Comparison of ENCODE assay signal across 8 cellular contexts in the genomic region with DNA sequence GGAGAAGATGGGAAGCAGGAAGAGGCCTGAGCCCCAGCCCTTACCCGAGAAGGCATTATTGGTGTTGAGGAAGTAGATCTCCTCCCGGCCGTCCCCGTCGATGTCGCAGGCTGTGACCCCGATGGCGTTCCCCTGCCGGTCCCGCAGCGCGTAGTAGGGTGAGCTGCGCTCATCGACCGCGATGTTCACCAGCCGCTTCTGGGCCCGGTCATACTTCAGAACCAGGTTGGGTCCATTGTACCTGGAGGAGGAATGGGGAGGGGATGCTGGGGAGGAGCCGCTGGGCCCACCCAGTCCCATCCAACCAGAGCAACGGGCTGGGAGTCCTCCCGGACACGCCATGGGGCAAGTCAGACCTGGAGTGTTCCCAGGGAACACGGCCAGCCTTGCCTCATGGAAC.
"Had no signal": no experiment of that assay in that cellular context is flagged by ENCODE, and none has a peak within 500 bp of the region (broad histone marks: within the 10 kb centered on the region; RNA-seq: fewer than 3 reads in every experiment).

No MANE protein-coding gene starts in this region.

- H3K4me3 ChIP-seq: GM23248, GM23338, HAP-1 had no signal

- H3K27ac ChIP-seq: GM23248 had no signal

- H2AFZ ChIP-seq: GM23248, GM23338 had no signal

- H3K4me1 ChIP-seq: HAP-1 had no signal

- H3K4me2 ChIP-seq: GM23338 had no signal

- H3K9me3 ChIP-seq: HAP-1 had no signal

- H3K36me3 ChIP-seq: HAP-1 had no signal

- DNase-seq: GM23248, GOT3, H9, HCEC 1CT, HFFc6 had no signal

- ATAC-seq: GM23338, HCT116 had no signal

- H3K9ac ChIP-seq: GM23248 had no signal
